In genomic region chr2:216606551-216607527, GRCh38 we compare ENCODE assay signal across 10 cellular contexts. TPM values are rescaled to one million over a fixed set of nuclear protein-coding genes. Genes with fewer than 3 reads are reported as not detected.
DNase-seq lines count a peak whose midpoint lies in the region; ATAC-seq, FAIRE-seq and TF ChIP-seq lines count a peak whose summit lies in the region.
"Had no signal": no experiment of that assay in that cellular context is flagged by ENCODE, and none has a peak within 500 bp of the region (broad histone marks: within the 10 kb centered on the region; RNA-seq: fewer than 3 reads in every experiment).

No MANE protein-coding gene starts in this region.

- no peak overlapping the region for H3K27ac ChIP-seq in CD4-positive, alpha-beta T cell (ENCODE audit: low read depth, low read length)
- H3K27ac ChIP-seq in HUES48 (ENCODE audit: low read depth, low read length): no peak overlapping the region
- H3K27ac ChIP-seq: parathyroid adenoma had no signal

- H3K4me1 Mint-ChIP-seq in CD4-positive, alpha-beta T cell (ENCODE audit: low read depth): peaks cover 15% of the 10 kb centered on the region
- peaks cover 44% of the 10 kb centered on the region for H3K4me1 Mint-ChIP-seq in activated CD8-positive, alpha-beta T cell treated with anti-CD3 and anti-CD28 coated beads, Interleukin-2, amount 10 ng/mL, durations not matched to agents 7 days and 5 days (ENCODE audit: low read depth)
- H3K4me1 Mint-ChIP-seq in natural killer cell: peaks cover 11 to 18% of the 10 kb centered on the region in 2 donors

- intact Hi-C loops in CD4-positive, alpha-beta T cell (cut with DNase I, micrococcal nuclease): no loop called here
- intact Hi-C loops in natural killer cell (cut with micrococcal nuclease): no loop called here

- H3K9ac ChIP-seq in HUES48 (ENCODE audit: low read depth, low read length): peak overlapping the region; percentile 25; the same call in 1 of the 2 replicates
- H3K9ac ChIP-seq: parathyroid adenoma had no signal

- peak overlapping the region; percentile 22 for H3K27ac Mint-ChIP-seq in CD4-positive, alpha-beta T cell
- peak overlapping the region; percentile 90 for H3K27ac Mint-ChIP-seq in activated CD8-positive, alpha-beta T cell treated with anti-CD3 and anti-CD28 coated beads, Interleukin-2, amount 10 ng/mL, durations not matched to agents 7 days and 5 days
- H3K27ac Mint-ChIP-seq in natural killer cell: peak overlapping the region in 1 of 2 donors; percentile 73

- CTCF ChIA-PET in CD4-positive, alpha-beta T cell (lab: Charles Lee): no interaction called here
- CTCF ChIA-PET in activated CD8-positive, alpha-beta T cell treated with anti-CD3 and anti-CD28 coated beads, Interleukin-2, amount 10 ng/mL, durations not matched to agents 7 days and 5 days (lab: Charles Lee): interaction anchor here (0.9 to 1.1 kb wide), 2 partner anchors 13 to 87 kb away, joined by 3 read pairs; no protein-coding TSS in a partner anchor

- no peaks in the 10 kb centered on the region for H3K36me3 ChIP-seq in HUES48 (ENCODE audit: control insufficient read depth, insufficient read depth, low read length)

- H3K4me1 ChIP-seq in HUES48 (ENCODE audit: control insufficient read depth, insufficient read depth, low read length): peaks cover 26% of the 10 kb centered on the region
- H3K4me1 ChIP-seq: parathyroid adenoma had no signal

- peak overlapping the region; percentile 49 for H3K4me3 ChIP-seq in HUES48 (ENCODE audit: low read depth, low read length)

- peak in 7 of 10 experiments; percentile 2 to 41 (median 15) for DNase-seq in CD4-positive, alpha-beta T cell
- peak; percentile 82 for DNase-seq in GM20000 (ENCODE audit: low spot score)
- peak; percentile 84 for DNase-seq in activated CD8-positive, alpha-beta T cell treated with anti-CD3 and anti-CD28 coated beads, Interleukin-2, amount 10 ng/mL, durations not matched to agents 7 days and 5 days
- peak; percentile 26 for DNase-seq in natural killer cell
- DNase-seq in AML-193 (lab: John Stamatoyannopoulos, UW): no peak
- no peak for DNase-seq in D721Med (ENCODE audit: insufficient read length, low spot score)
- DNase-seq in NCI-H226: no peak

- no peaks in the 10 kb centered on the region for H3K9me3 ChIP-seq in CD4-positive, alpha-beta T cell (ENCODE audit: control insufficient read depth, low read length)
- no peaks in the 10 kb centered on the region for H3K9me3 ChIP-seq in HUES48 (ENCODE audit: control insufficient read depth, insufficient read depth, low read length)

- POLR2A ChIA-PET in CD4-positive, alpha-beta T cell (lab: Charles Lee): interaction anchor here (1.1 kb wide), 1 partner anchor 10 kb away, joined by 3 read pairs; no protein-coding TSS in a partner anchor
- POLR2A ChIA-PET in activated CD8-positive, alpha-beta T cell treated with anti-CD3 and anti-CD28 coated beads, Interleukin-2, amount 10 ng/mL, durations not matched to agents 7 days and 5 days (lab: Charles Lee): interaction anchor here (0.5 to 0.8 kb wide), 3 partner anchors 28 to 978 kb away, joined by 3 to 4 read pairs (median 3); no protein-coding TSS in a partner anchor

- no peaks in the 10 kb centered on the region for H3K9me3 Mint-ChIP-seq in CD4-positive, alpha-beta T cell
- no peaks in the 10 kb centered on the region for H3K9me3 Mint-ChIP-seq in activated CD8-positive, alpha-beta T cell treated with anti-CD3 and anti-CD28 coated beads, Interleukin-2, amount 10 ng/mL, durations not matched to agents 7 days and 5 days (ENCODE audit: insufficient read depth)
- H3K9me3 Mint-ChIP-seq in natural killer cell: no peaks in the 10 kb centered on the region

- no peaks in the 10 kb centered on the region for H3K36me3 Mint-ChIP-seq in CD4-positive, alpha-beta T cell (ENCODE audit: low read depth)
- H3K36me3 Mint-ChIP-seq in activated CD8-positive, alpha-beta T cell treated with anti-CD3 and anti-CD28 coated beads, Interleukin-2, amount 10 ng/mL, durations not matched to agents 7 days and 5 days (ENCODE audit: low read depth): peaks cover 17% of the 10 kb centered on the region
- H3K36me3 Mint-ChIP-seq in natural killer cell: no peaks in the 10 kb centered on the region

- no peaks in the 10 kb centered on the region for H3K27me3 Mint-ChIP-seq in CD4-positive, alpha-beta T cell
- H3K27me3 Mint-ChIP-seq in activated CD8-positive, alpha-beta T cell treated with anti-CD3 and anti-CD28 coated beads, Interleukin-2, amount 10 ng/mL, durations not matched to agents 7 days and 5 days (ENCODE audit: low read depth): no peaks in the 10 kb centered on the region
- H3K27me3 Mint-ChIP-seq in natural killer cell (ENCODE audit: low read depth in 2 of 2): peaks cover 27 to 41% of the 10 kb centered on the region in 2 donors

- ATAC-seq in CD4-positive, alpha-beta T cell (ENCODE audit: poor library complexity): peak; percentile 79
- ATAC-seq in activated CD8-positive, alpha-beta T cell treated with anti-CD3 and anti-CD28 coated beads, Interleukin-2, amount 10 ng/mL, durations not matched to agents 7 days and 5 days: peak; percentile 95
- ATAC-seq in natural killer cell: peak; percentile 85 to 98 (median 95)

- no peak for FAIRE-seq in D721Med (lab: Jason Lieb, UNC)
- FAIRE-seq: G401.6 had no signal

- H3K27me3 ChIP-seq in CD4-positive, alpha-beta T cell (ENCODE audit: control insufficient read depth, insufficient read depth, low read length): no peaks in the 10 kb centered on the region
- peaks cover 13% of the 10 kb centered on the region for H3K27me3 ChIP-seq in HUES48 (ENCODE audit: control insufficient read depth, insufficient read depth, low read length)

- no peak for TF ChIP-seq CTCF in CD4-positive, alpha-beta T cell (IDR thresholded peaks at IDR 0.05)
- TF ChIP-seq CTCF in GM20000 (IDR thresholded peaks at IDR 0.05; ENCODE audit: extremely low read depth, missing control alignments) (no peak), natural killer cell (IDR thresholded peaks at IDR 0.05) (no peak), D721Med (IDR thresholded peaks at IDR 0.05; ENCODE audit: insufficient read depth, missing control alignments) (no peak)

- peak overlapping the region; percentile 55 for H3K4me3 Mint-ChIP-seq in CD4-positive, alpha-beta T cell
- H3K4me3 Mint-ChIP-seq in activated CD8-positive, alpha-beta T cell treated with anti-CD3 and anti-CD28 coated beads, Interleukin-2, amount 10 ng/mL, durations not matched to agents 7 days and 5 days: peak overlapping the region; percentile 70
- H3K4me3 Mint-ChIP-seq in natural killer cell: peak overlapping the region; percentile 25

RNA-seq across cellular contexts. Expression of gene IGFBP2, which starts 26.4 kb away (rescaled TPM):
- not detected for total RNA-seq in CD4-positive, alpha-beta T cell
- 10 to 100 TPM; 74.7 to 75.5 TPM for total RNA-seq in activated CD8-positive, alpha-beta T cell treated with anti-CD3 and anti-CD28 coated beads, Interleukin-2, amount 10 ng/mL, durations not matched to agents 7 days and 5 days
- under 1 TPM in 1 of 3 donors, not detected in 2; 0.21 TPM for total RNA-seq in natural killer cell

Comparison
In these comparisons a context has a peak if more than half of its experiments do, and no peak if none do; other contexts are left out.
1. DNase-seq: peak in CD4-positive, alpha-beta T cell (7 of 10), GM20000 (single experiment), activated CD8-positive, alpha-beta T cell treated with anti-CD3 and anti-CD28 coated beads, Interleukin-2, amount 10 ng/mL, durations not matched to agents 7 days and 5 days (single experiment) and natural killer cell (single experiment); none in AML-193 (0 of 2), D721Med (single experiment) and NCI-H226 (single experiment).
2. RNA of gene IGFBP2, which starts 26.4 kb away (total RNA-seq): 74.7 to 75.5 TPM in activated CD8-positive, alpha-beta T cell treated with anti-CD3 and anti-CD28 coated beads, Interleukin-2, amount 10 ng/mL, durations not matched to agents 7 days and 5 days; 0.21 TPM in natural killer cell and not detected in CD4-positive, alpha-beta T cell; every median in the first group is over 10 times any median in the second.
3. Peak in every context shown above with its lines, with median percentiles within 50 percentile points of each other: ATAC-seq and H3K4me3 Mint-ChIP-seq.